Comparison of ENCODE assay signal across 8 cellular contexts in genomic region chrX:17774053-17774452, GRCh38.
"Had no signal": no experiment of that assay in that cellular context is flagged by ENCODE, and none has a peak within 500 bp of the region (broad histone marks: within the 10 kb centered on the region; RNA-seq: fewer than 3 reads in every experiment).

No MANE protein-coding gene starts in this region.

- H3K4me2 ChIP-seq: GM23338 had no signal

- H3K27me3 Mint-ChIP-seq: IgD-negative memory B cell had no signal

- FAIRE-seq: H54, HepG2 had no signal

- H3K4me1 Mint-ChIP-seq: IgD-negative memory B cell had no signal

- H3K4me3 Mint-ChIP-seq: GM23338, H9, IgD-negative memory B cell had no signal

- H2AFZ ChIP-seq: GM23338 had no signal

- H3K27ac ChIP-seq: HL-60 had no signal

- DNase-seq: H9, HCEC 1CT, KBM-7 had no signal

- H3K9me3 Mint-ChIP-seq: GM23338 had no signal

- H3K36me3 Mint-ChIP-seq: IgD-negative memory B cell had no signal

- H3K4me3 ChIP-seq: GM23338 had no signal

- H3K27ac Mint-ChIP-seq: GM23338, H9, IgD-negative memory B cell had no signal
